ENCODE assay signal across 8 cellular contexts in the genomic region with DNA sequence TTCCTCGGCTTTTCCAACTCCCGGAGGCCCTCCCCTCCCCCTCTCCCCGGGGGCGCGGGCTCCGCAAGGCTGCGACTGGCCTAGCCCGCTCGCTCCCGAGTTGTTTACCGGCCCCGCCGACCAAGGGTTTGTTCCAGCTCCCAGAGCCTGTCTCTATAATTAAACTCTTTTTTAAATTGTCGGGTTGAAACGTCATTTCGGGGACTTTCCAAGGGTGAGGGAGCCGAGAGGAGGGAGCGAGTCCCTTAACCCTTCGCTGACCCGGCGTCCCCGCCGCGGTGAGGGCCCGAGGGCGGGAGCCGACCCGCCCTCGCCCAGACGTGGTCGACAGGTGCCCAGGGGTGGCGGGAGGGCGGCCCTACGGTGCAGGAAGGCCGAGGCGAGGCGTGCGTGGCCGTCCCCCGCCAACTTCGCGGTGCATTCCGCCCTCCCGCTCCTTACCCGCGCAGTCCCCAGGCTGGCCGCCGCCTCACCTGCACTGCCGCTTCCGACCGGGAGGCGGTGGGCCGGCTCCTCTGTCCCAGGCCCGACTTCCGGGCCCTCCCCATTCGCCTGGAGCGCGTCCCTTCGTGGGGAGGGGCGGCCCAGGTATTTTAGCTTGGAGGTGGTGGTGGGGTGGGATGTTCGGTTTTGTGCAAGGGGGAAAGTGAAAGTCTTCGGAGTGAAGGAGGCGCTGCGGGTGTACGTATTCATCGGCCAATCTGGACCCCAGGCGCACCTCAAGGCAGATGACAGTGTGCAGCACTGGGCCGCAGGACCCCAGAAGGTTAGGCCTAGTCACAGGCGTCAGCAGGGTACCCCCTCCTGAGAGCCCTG.
DNase-seq lines count a peak whose midpoint lies in the region; ATAC-seq and TF ChIP-seq lines count a peak whose summit lies in the region.

No MANE protein-coding gene starts in this region.

- H3K9me3 Mint-ChIP-seq in stimulated activated memory B cell treated with anti-CD40 and anti-IgM and Interleukin-4, amounts not matched to agents 10 μg/mL and 1 μg/mL and 100 μg/mL, for 72 hours, result peaks cover 2% of the 10 kb centered on the region

- H3K4me3 Mint-ChIP-seq in stimulated activated memory B cell treated with anti-CD40 and anti-IgM and Interleukin-4, amounts not matched to agents 10 μg/mL and 1 μg/mL and 100 μg/mL, for 72 hours, result peak overlapping the region; percentile 97

- TF ChIP-seq CTCF in epithelial cell of esophagus (IDR thresholded peaks at IDR 0.05; ENCODE audit: insufficient read depth, low read depth, low read length, missing control alignments), result peak; percentile 57

- H3K36me3 Mint-ChIP-seq in stimulated activated memory B cell treated with anti-CD40 and anti-IgM and Interleukin-4, amounts not matched to agents 10 μg/mL and 1 μg/mL and 100 μg/mL, for 72 hours, result peaks cover 28% of the 10 kb centered on the region

- H3K4me3 ChIP-seq in epithelial cell of esophagus (ENCODE audit: low read length), result peak overlapping the region; percentile 99
- H3K4me3 ChIP-seq in mucosa of rectum (ENCODE audit: low read length in 2 of 2), result peak overlapping the region; percentile 82 to 100

- no peaks in the 10 kb centered on the region for H3K9me3 ChIP-seq in mucosa of rectum (ENCODE audit: control insufficient read depth in 2 of 2, low read length in 2 of 2)

- peak overlapping the region; percentile 100 for H3K27ac ChIP-seq in mucosa of rectum (ENCODE audit: low read depth in 2 of 2, low read length in 2 of 2)

- peak overlapping the region; percentile 96 to 99 for H3K9ac ChIP-seq in mucosa of rectum (ENCODE audit: low read depth in 1 of 2, low read length in 2 of 2)

- H3K4me1 Mint-ChIP-seq in stimulated activated memory B cell treated with anti-CD40 and anti-IgM and Interleukin-4, amounts not matched to agents 10 μg/mL and 1 μg/mL and 100 μg/mL, for 72 hours, result peaks cover 49% of the 10 kb centered on the region

- H3K27me3 Mint-ChIP-seq in stimulated activated memory B cell treated with anti-CD40 and anti-IgM and Interleukin-4, amounts not matched to agents 10 μg/mL and 1 μg/mL and 100 μg/mL, for 72 hours, result no peaks in the 10 kb centered on the region

- H3K27ac Mint-ChIP-seq in stimulated activated memory B cell treated with anti-CD40 and anti-IgM and Interleukin-4, amounts not matched to agents 10 μg/mL and 1 μg/mL and 100 μg/mL, for 72 hours, result peak overlapping the region; percentile 99

- ATAC-seq in HG02840 (IDR thresholded peaks at IDR 0.05; ENCODE audit: low FRiP score, unreplicated experiment), result peak; percentile 41
- ATAC-seq in stimulated activated memory B cell treated with anti-CD40 and anti-IgM and Interleukin-4, amounts not matched to agents 10 μg/mL and 1 μg/mL and 100 μg/mL, for 72 hours, result peak; percentile 75

- H3K4me1 ChIP-seq in mucosa of rectum (ENCODE audit: control insufficient read depth in 2 of 2, insufficient read depth in 2 of 2, low read length in 2 of 2), result peaks cover 6 to 9% of the 10 kb centered on the region in 2 donors

- peaks cover 3 to 4% of the 10 kb centered on the region in 2 donors for H3K36me3 ChIP-seq in mucosa of rectum (ENCODE audit: control insufficient read depth in 2 of 2, insufficient read depth in 2 of 2, low read length in 2 of 2)

- DNase-seq in SIG-M5 treated with dmso at 0.1 percent for 504 hours (lab: John Stamatoyannopoulos, UW; ENCODE audit: unreplicated experiment), result peak; percentile 34
- no peak for DNase-seq in SIG-M5 (lab: John Stamatoyannopoulos, UW)
- peak; percentile 68 for DNase-seq in NCI-H345 (lab: John Stamatoyannopoulos, UW)
- peak; percentile 70 for DNase-seq in activated T-cell treated with anti-CD3 and anti-CD28 coated beads for 1 hour (ENCODE audit: low read depth)
- peak; percentile 84 for DNase-seq in epithelial cell of esophagus (ENCODE audit: low read depth)

- H3K27me3 ChIP-seq in mucosa of rectum (ENCODE audit: control insufficient read depth in 2 of 2, insufficient read depth in 2 of 2, low read length in 2 of 2), result no peaks in the 10 kb centered on the region
